10 cellular contexts compared by ENCODE assay signal in genomic region chr2:230267556-230267955, GRCh38. TPM values are rescaled to one million over a fixed set of nuclear protein-coding genes. Genes with fewer than 3 reads are reported as not detected.
DNase-seq lines count a peak whose midpoint lies in the region; ATAC-seq and FAIRE-seq lines count a peak whose summit lies in the region.
"Had no signal": no experiment of that assay in that cellular context is flagged by ENCODE, and none has a peak within 500 bp of the region (broad histone marks: within the 10 kb centered on the region; RNA-seq: fewer than 3 reads in every experiment).

No MANE protein-coding gene starts in this region.

- FAIRE-seq in RCC 7860 (lab: Jason Lieb, UNC) = no peak

- DNase-seq in activated CD8-positive, alpha-beta memory T cell treated with anti-CD3 and anti-CD28 coated beads, Interleukin-2, amount 10 ng/mL, durations not matched to agents 7 days and 5 days = no peak
- no peak for DNase-seq in activated CD8-positive, alpha-beta memory T cell treated with anti-CD3 and anti-CD28 coated beads, Interleukin-2, amount 50 U/mL, for 48 hours
- no peak for DNase-seq in stimulated activated effector memory CD8-positive, alpha-beta T cell treated with anti-CD3 and anti-CD28 coated beads, Interleukin-12 subunit alpha, Interleukin-12 subunit beta, amount 100 ng/mL, for 72 hours (ENCODE audit: low spot score in 2 of 2)
- DNase-seq in NCI-H1105 (lab: John Stamatoyannopoulos, UW) = no peak
- no peak for DNase-seq in RCC 7860 (ENCODE audit: low spot score)
- no peak for DNase-seq in activated CD4-positive, alpha-beta T cell treated with anti-CD3 and anti-CD28 coated beads, Interleukin-2, amount 10 ng/mL, durations not matched to agents 7 days and 5 days
- DNase-seq: activated CD8-positive, alpha-beta memory T cell treated with anti-CD3 and anti-CD28 coated beads, Interleukin-2, amount 50 U/mL, for 4 hours; caudate nucleus had no signal

- H3K36me3 Mint-ChIP-seq in activated CD8-positive, alpha-beta memory T cell treated with anti-CD3 and anti-CD28 coated beads, Interleukin-2, amount 10 ng/mL, durations not matched to agents 7 days and 5 days = peaks cover 84% of the 10 kb centered on the region
- peaks cover 85% of the 10 kb centered on the region for H3K36me3 Mint-ChIP-seq in stimulated activated effector memory CD8-positive, alpha-beta T cell treated with anti-CD3 and anti-CD28 coated beads, Interleukin-12 subunit alpha, Interleukin-12 subunit beta, amount 100 ng/mL, for 72 hours
- H3K36me3 Mint-ChIP-seq in activated CD4-positive, alpha-beta T cell treated with anti-CD3 and anti-CD28 coated beads, Interleukin-2, amount 10 ng/mL, durations not matched to agents 7 days and 5 days (ENCODE audit: low read depth) = peaks cover 80% of the 10 kb centered on the region

- H3K27me3 Mint-ChIP-seq in activated CD8-positive, alpha-beta memory T cell treated with anti-CD3 and anti-CD28 coated beads, Interleukin-2, amount 10 ng/mL, durations not matched to agents 7 days and 5 days = no peaks in the 10 kb centered on the region
- no peaks in the 10 kb centered on the region for H3K27me3 Mint-ChIP-seq in activated CD4-positive, alpha-beta T cell treated with anti-CD3 and anti-CD28 coated beads, Interleukin-2, amount 10 ng/mL, durations not matched to agents 7 days and 5 days

- POLR2A ChIA-PET in activated CD4-positive, alpha-beta T cell treated with anti-CD3 and anti-CD28 coated beads, Interleukin-2, amount 10 ng/mL, durations not matched to agents 7 days and 5 days (lab: Charles Lee) = no interaction called here

- H3K27ac Mint-ChIP-seq in activated CD8-positive, alpha-beta memory T cell treated with anti-CD3 and anti-CD28 coated beads, Interleukin-2, amount 10 ng/mL, durations not matched to agents 7 days and 5 days = peak overlapping the region; percentile 57
- H3K27ac Mint-ChIP-seq in stimulated activated effector memory CD8-positive, alpha-beta T cell treated with anti-CD3 and anti-CD28 coated beads, Interleukin-12 subunit alpha, Interleukin-12 subunit beta, amount 100 ng/mL, for 72 hours = no peak overlapping the region
- no peak overlapping the region for H3K27ac Mint-ChIP-seq in activated CD4-positive, alpha-beta T cell treated with anti-CD3 and anti-CD28 coated beads, Interleukin-2, amount 10 ng/mL, durations not matched to agents 7 days and 5 days

- ATAC-seq in activated CD8-positive, alpha-beta memory T cell treated with anti-CD3 and anti-CD28 coated beads, Interleukin-2, amount 10 ng/mL, durations not matched to agents 7 days and 5 days = peak; percentile 30
- ATAC-seq in GM21528 (IDR thresholded peaks at IDR 0.05; ENCODE audit: low FRiP score, unreplicated experiment) (peak; percentile 74), HG03135 (IDR thresholded peaks at IDR 0.05; ENCODE audit: unreplicated experiment) (peak; percentile 59)
- ATAC-seq in stimulated activated effector memory CD8-positive, alpha-beta T cell treated with anti-CD3 and anti-CD28 coated beads, Interleukin-12 subunit alpha, Interleukin-12 subunit beta, amount 100 ng/mL, for 72 hours = peak; percentile 84

- H3K4me3 Mint-ChIP-seq in activated CD8-positive, alpha-beta memory T cell treated with anti-CD3 and anti-CD28 coated beads, Interleukin-2, amount 10 ng/mL, durations not matched to agents 7 days and 5 days = no peak overlapping the region
- no peak overlapping the region for H3K4me3 Mint-ChIP-seq in stimulated activated effector memory CD8-positive, alpha-beta T cell treated with anti-CD3 and anti-CD28 coated beads, Interleukin-12 subunit alpha, Interleukin-12 subunit beta, amount 100 ng/mL, for 72 hours
- H3K4me3 Mint-ChIP-seq in activated CD4-positive, alpha-beta T cell treated with anti-CD3 and anti-CD28 coated beads, Interleukin-2, amount 10 ng/mL, durations not matched to agents 7 days and 5 days = no peak overlapping the region

- peaks cover 7% of the 10 kb centered on the region for H3K9me3 Mint-ChIP-seq in activated CD8-positive, alpha-beta memory T cell treated with anti-CD3 and anti-CD28 coated beads, Interleukin-2, amount 10 ng/mL, durations not matched to agents 7 days and 5 days (ENCODE audit: low read depth)
- peaks cover 6% of the 10 kb centered on the region for H3K9me3 Mint-ChIP-seq in stimulated activated effector memory CD8-positive, alpha-beta T cell treated with anti-CD3 and anti-CD28 coated beads, Interleukin-12 subunit alpha, Interleukin-12 subunit beta, amount 100 ng/mL, for 72 hours
- peaks cover 20% of the 10 kb centered on the region for H3K9me3 Mint-ChIP-seq in activated CD4-positive, alpha-beta T cell treated with anti-CD3 and anti-CD28 coated beads, Interleukin-2, amount 10 ng/mL, durations not matched to agents 7 days and 5 days

- peaks cover 52% of the 10 kb centered on the region for H3K4me1 Mint-ChIP-seq in activated CD8-positive, alpha-beta memory T cell treated with anti-CD3 and anti-CD28 coated beads, Interleukin-2, amount 10 ng/mL, durations not matched to agents 7 days and 5 days
- H3K4me1 Mint-ChIP-seq in stimulated activated effector memory CD8-positive, alpha-beta T cell treated with anti-CD3 and anti-CD28 coated beads, Interleukin-12 subunit alpha, Interleukin-12 subunit beta, amount 100 ng/mL, for 72 hours = peaks cover 51% of the 10 kb centered on the region
- H3K4me1 Mint-ChIP-seq in activated CD4-positive, alpha-beta T cell treated with anti-CD3 and anti-CD28 coated beads, Interleukin-2, amount 10 ng/mL, durations not matched to agents 7 days and 5 days = peaks cover 57% of the 10 kb centered on the region

- CTCF ChIA-PET in activated CD8-positive, alpha-beta memory T cell treated with anti-CD3 and anti-CD28 coated beads, Interleukin-2, amount 10 ng/mL, durations not matched to agents 7 days and 5 days (lab: Charles Lee) = no interaction called here
- CTCF ChIA-PET in activated CD4-positive, alpha-beta T cell treated with anti-CD3 and anti-CD28 coated beads, Interleukin-2, amount 10 ng/mL, durations not matched to agents 7 days and 5 days (lab: Charles Lee) = interaction anchor here (0.6 to 1.6 kb wide), 2 partner anchors 29 to 464 kb away, joined by 3 read pairs; no protein-coding TSS in a partner anchor

RNA-seq across cellular contexts. Expression of gene SP140, which starts 42.0 kb away (rescaled TPM):
- total RNA-seq in activated CD8-positive, alpha-beta memory T cell treated with anti-CD3 and anti-CD28 coated beads, Interleukin-2, amount 10 ng/mL, durations not matched to agents 7 days and 5 days = 100 to 1,000 TPM; 132 to 142 TPM
- 10 to 100 TPM; 53.3 to 58.8 TPM for total RNA-seq in activated CD4-positive, alpha-beta T cell treated with anti-CD3 and anti-CD28 coated beads, Interleukin-2, amount 10 ng/mL, durations not matched to agents 7 days and 5 days

RNA-seq across cellular contexts. Expression of gene SP110, which starts 47.8 kb away (rescaled TPM):
- 100 to 1,000 TPM; 111 to 148 TPM for total RNA-seq in activated CD8-positive, alpha-beta memory T cell treated with anti-CD3 and anti-CD28 coated beads, Interleukin-2, amount 10 ng/mL, durations not matched to agents 7 days and 5 days
- total RNA-seq in activated CD4-positive, alpha-beta T cell treated with anti-CD3 and anti-CD28 coated beads, Interleukin-2, amount 10 ng/mL, durations not matched to agents 7 days and 5 days = 100 to 1,000 TPM; 168 to 188 TPM

RNA-seq across cellular contexts. Expression of gene SP140L, which starts 59.4 kb away (rescaled TPM):
- 10 to 100 TPM; 61.4 to 84.4 TPM for total RNA-seq in activated CD8-positive, alpha-beta memory T cell treated with anti-CD3 and anti-CD28 coated beads, Interleukin-2, amount 10 ng/mL, durations not matched to agents 7 days and 5 days
- 100 to 1,000 TPM in 1 of 2 experiments, 10 to 100 TPM in 1; 95.1 to 101 TPM for total RNA-seq in activated CD4-positive, alpha-beta T cell treated with anti-CD3 and anti-CD28 coated beads, Interleukin-2, amount 10 ng/mL, durations not matched to agents 7 days and 5 days

Comparison
In these comparisons a context has a peak if more than half of its experiments do, and no peak if none do; other contexts are left out.
1. ATAC-seq: peak in every context shown above with its lines; median percentile 84 in stimulated activated effector memory CD8-positive, alpha-beta T cell treated with anti-CD3 and anti-CD28 coated beads, Interleukin-12 subunit alpha, Interleukin-12 subunit beta, amount 100 ng/mL, for 72 hours; 74 in GM21528; 59 in HG03135; 30 in activated CD8-positive, alpha-beta memory T cell treated with anti-CD3 and anti-CD28 coated beads, Interleukin-2, amount 10 ng/mL, durations not matched to agents 7 days and 5 days.